9 cellular contexts compared by ENCODE assay signal in the genomic region with DNA sequence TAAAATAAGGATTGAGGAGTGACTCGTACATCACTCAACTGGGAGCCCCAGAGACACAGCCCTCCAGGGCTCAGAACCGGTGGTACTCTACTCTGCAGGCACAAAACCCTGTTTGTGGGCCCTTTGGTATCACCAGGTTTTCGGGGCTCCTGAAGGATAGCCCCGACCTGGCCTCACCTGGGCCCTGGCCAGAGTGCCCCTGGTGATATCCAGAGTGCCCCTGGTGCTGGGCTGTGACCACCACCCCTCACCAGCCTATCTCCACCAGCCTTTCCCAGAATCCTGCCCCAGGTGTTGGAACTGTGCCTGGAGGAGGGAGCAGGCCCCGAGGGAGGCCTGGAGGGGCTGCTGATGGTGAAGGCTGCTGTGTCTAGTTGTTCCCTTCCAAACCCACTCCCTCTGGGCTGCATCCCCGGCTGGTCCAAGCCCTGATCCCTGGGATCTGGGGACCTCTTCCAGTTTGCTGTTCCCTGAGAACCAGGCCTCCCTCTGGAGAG. TPM values are rescaled to one million over a fixed set of nuclear protein-coding genes. Genes with fewer than 3 reads are reported as not detected.
DNase-seq lines count a peak whose midpoint lies in the region; ATAC-seq, FAIRE-seq and TF ChIP-seq lines count a peak whose summit lies in the region.
"Had no signal": no experiment of that assay in that cellular context is flagged by ENCODE, and none has a peak within 500 bp of the region (broad histone marks: within the 10 kb centered on the region; RNA-seq: fewer than 3 reads in every experiment).

No MANE protein-coding gene starts in this region.

- DNase-seq in LHCN-M2 (ENCODE audit: low read depth) (peak; percentile 14), brain microvascular endothelial cell (no peak), kidney (no peak), substantia nigra (lab: John Stamatoyannopoulos, UW) (peak in 3 of 49 donors; percentile 42 to 70 (median 66)), middle frontal gyrus (ENCODE audit: extremely low spot score, low spot score) (no peak), NCI-H146 (lab: John Stamatoyannopoulos, UW) (no peak)

- H3K4me3 ChIP-seq in brain microvascular endothelial cell (ENCODE audit: low read depth, low read length): no peak overlapping the region
- H3K4me3 ChIP-seq in kidney (ENCODE audit: low read length in 2 of 2): no peak overlapping the region

- H3K4me1 ChIP-seq in kidney (ENCODE audit: control insufficient read depth in 1 of 2, insufficient read depth in 1 of 2, low read depth in 1 of 2, low read length in 2 of 2): peaks cover 5 to 11% of the 10 kb centered on the region in 2 donors

- TF ChIP-seq CTCF in brain microvascular endothelial cell (IDR thresholded peaks at IDR 0.05; ENCODE audit: low read depth, low read length, missing control alignments) (no peak), kidney (IDR thresholded peaks at IDR 0.05; ENCODE audit: borderline replicate concordance, extremely low read depth, insufficient read depth) (no peak)

- H3K36me3 ChIP-seq in brain microvascular endothelial cell (replicated peaks) (no peaks in the 10 kb centered on the region), kidney (ENCODE audit: control insufficient read depth in 1 of 2, insufficient read depth in 2 of 2, low read length in 2 of 2) (no peaks in the 10 kb centered on the region)

- H3K9me3 ChIP-seq in kidney (ENCODE audit: control insufficient read depth in 1 of 2, low read length in 2 of 2): no peaks in the 10 kb centered on the region

- in situ Hi-C loops in brain microvascular endothelial cell (cut with HindIII; ENCODE audit: low pct_ligation_motif_present, low sequenced_read_pairs): no loop called here

- no peak overlapping the region for H3K9ac ChIP-seq in kidney (ENCODE audit: low read length in 2 of 2)

- intact Hi-C loops in kidney (cut with DNase I): no loop called here

- no peak for FAIRE-seq in kidney (lab: Jason Lieb, UNC)

- no peak for ATAC-seq in HG03354 (IDR thresholded peaks at IDR 0.05; ENCODE audit: poor library complexity, severe bottlenecking, unreplicated experiment)
- ATAC-seq in GM19467 (IDR thresholded peaks at IDR 0.05; ENCODE audit: unreplicated experiment): no peak

- H3K27ac ChIP-seq in brain microvascular endothelial cell (peak overlapping the region; percentile 97), kidney (ENCODE audit: low read depth in 2 of 2, low read length in 2 of 2) (peak overlapping the region; percentile 48 to 71), substantia nigra (ENCODE audit: low read depth, low read length, poor library complexity, severe bottlenecking) (peak overlapping the region; percentile 19)

- no peaks in the 10 kb centered on the region for H3K27me3 ChIP-seq in brain microvascular endothelial cell (replicated peaks)

RNA-seq across cellular contexts. Expression of a gene that starts 2.2 kb away (rescaled TPM):
- total RNA-seq in LHCN-M2 (2014; rRNA removed) (28.0 and 39.4 TPM in 2 replicates), kidney (103 TPM)
- polyA plus RNA-seq in LHCN-M2 (2012): 30.2 TPM
- 63.2 TPM for polyA plus RNA-seq in kidney (ENCODE audit: insufficient read depth, low read depth, low replicate concordance)
- polyA plus RNA-seq: IgD-negative memory B cell had no signal

RNA-seq across cellular contexts. Expression of a gene that starts 23.6 kb away (rescaled TPM):
- total RNA-seq in LHCN-M2 (2014; rRNA removed) (34.0 and 39.9 TPM in 2 replicates), kidney (65.8 TPM)
- polyA plus RNA-seq in LHCN-M2 (2012): 20.2 TPM
- 11.1 TPM for polyA plus RNA-seq in kidney (ENCODE audit: insufficient read depth, low read depth, low replicate concordance)

Comparison
In these comparisons a context has a peak if more than half of its experiments do, and no peak if none do; other contexts are left out.
1. H3K27ac ChIP-seq: peak in every context shown above with its lines; median percentile 97 in brain microvascular endothelial cell; 60 in kidney; 19 in substantia nigra.